19 cellular contexts compared by ENCODE assay signal in genomic region chr5:108617467-108618435, GRCh38.
DNase-seq lines count a peak whose midpoint lies in the region; ATAC-seq and TF ChIP-seq lines count a peak whose summit lies in the region.
"Had no signal": no experiment of that assay in that cellular context is flagged by ENCODE, and none has a peak within 500 bp of the region (broad histone marks: within the 10 kb centered on the region; RNA-seq: fewer than 3 reads in every experiment).

No MANE protein-coding gene starts in this region.

- H3K36me3 Mint-ChIP-seq in activated CD4-positive, alpha-beta T cell treated with anti-CD3 and anti-CD28 coated beads, Interleukin-2, amount 10 ng/mL, durations not matched to agents 24 days and 14 days (ENCODE audit: low read depth): no peaks in the 10 kb centered on the region
- no peaks in the 10 kb centered on the region for H3K36me3 Mint-ChIP-seq in activated CD4-positive, alpha-beta T cell treated with anti-CD3 and anti-CD28 coated beads, Interleukin-2, amount 10 ng/mL, durations not matched to agents 7 days and 5 days (ENCODE audit: low read depth)
- H3K36me3 Mint-ChIP-seq: CD14-positive monocyte had no signal

- peaks cover 2% of the 10 kb centered on the region for H3K27me3 Mint-ChIP-seq in activated CD4-positive, alpha-beta T cell treated with anti-CD3 and anti-CD28 coated beads, Interleukin-2, amount 10 ng/mL, durations not matched to agents 24 days and 14 days
- H3K27me3 Mint-ChIP-seq in activated CD4-positive, alpha-beta T cell treated with anti-CD3 and anti-CD28 coated beads, Interleukin-2, amount 10 ng/mL, durations not matched to agents 7 days and 5 days: no peaks in the 10 kb centered on the region

- CTCF ChIA-PET in activated CD4-positive, alpha-beta T cell treated with anti-CD3 and anti-CD28 coated beads, Interleukin-2, amount 10 ng/mL, durations not matched to agents 7 days and 5 days (lab: Charles Lee): no interaction called here

- H3K4me3 ChIP-seq in fibroblast of villous mesenchyme (ENCODE audit: low read depth, low read length) (no peak overlapping the region), retinal pigment epithelial cell (ENCODE audit: low read length) (no peak overlapping the region)
- H3K4me3 ChIP-seq: GM12878, GM23248, Peyer's patch, SJSA1 had no signal

- ATAC-seq in HG02973 (IDR thresholded peaks at IDR 0.05; ENCODE audit: unreplicated experiment): no peak
- ATAC-seq: GM12878 had no signal

- H3K4me1 Mint-ChIP-seq in activated CD4-positive, alpha-beta T cell treated with anti-CD3 and anti-CD28 coated beads, Interleukin-2, amount 10 ng/mL, durations not matched to agents 24 days and 14 days: no peaks in the 10 kb centered on the region
- no peaks in the 10 kb centered on the region for H3K4me1 Mint-ChIP-seq in activated CD4-positive, alpha-beta T cell treated with anti-CD3 and anti-CD28 coated beads, Interleukin-2, amount 10 ng/mL, durations not matched to agents 7 days and 5 days
- H3K4me1 Mint-ChIP-seq: CD14-positive monocyte had no signal

- POLR2A ChIA-PET in activated CD4-positive, alpha-beta T cell treated with anti-CD3 and anti-CD28 coated beads, Interleukin-2, amount 10 ng/mL, durations not matched to agents 7 days and 5 days (lab: Charles Lee): no interaction called here

- TF ChIP-seq CTCF in fibroblast of villous mesenchyme (IDR thresholded peaks at IDR 0.05; ENCODE audit: insufficient read depth, low read depth, low read length) (peak; percentile 8), retinal pigment epithelial cell (conservative IDR thresholded peaks at IDR 0.05; ENCODE audit: low read depth, low read length) (peak; percentile 22)

- H3K9me3 Mint-ChIP-seq in activated CD4-positive, alpha-beta T cell treated with anti-CD3 and anti-CD28 coated beads, Interleukin-2, amount 10 ng/mL, durations not matched to agents 24 days and 14 days: no peaks in the 10 kb centered on the region
- no peaks in the 10 kb centered on the region for H3K9me3 Mint-ChIP-seq in activated CD4-positive, alpha-beta T cell treated with anti-CD3 and anti-CD28 coated beads, Interleukin-2, amount 10 ng/mL, durations not matched to agents 7 days and 5 days

- H3K4me3 Mint-ChIP-seq in activated CD4-positive, alpha-beta T cell treated with anti-CD3 and anti-CD28 coated beads, Interleukin-2, amount 10 ng/mL, durations not matched to agents 24 days and 14 days: no peak overlapping the region
- no peak overlapping the region for H3K4me3 Mint-ChIP-seq in activated CD4-positive, alpha-beta T cell treated with anti-CD3 and anti-CD28 coated beads, Interleukin-2, amount 10 ng/mL, durations not matched to agents 7 days and 5 days
- H3K4me3 Mint-ChIP-seq: CD14-positive monocyte had no signal

- intact Hi-C loops in activated CD4-positive, alpha-beta T cell treated with anti-CD3 and anti-CD28 coated beads, Interleukin-2, amount 10 ng/mL, durations not matched to agents 24 days and 14 days (cut with micrococcal nuclease): no loop called here

- H3K27ac Mint-ChIP-seq in activated CD4-positive, alpha-beta T cell treated with anti-CD3 and anti-CD28 coated beads, Interleukin-2, amount 10 ng/mL, durations not matched to agents 24 days and 14 days: no peak overlapping the region
- H3K27ac Mint-ChIP-seq in activated CD4-positive, alpha-beta T cell treated with anti-CD3 and anti-CD28 coated beads, Interleukin-2, amount 10 ng/mL, durations not matched to agents 7 days and 5 days: no peak overlapping the region
- H3K27ac Mint-ChIP-seq: CD14-positive monocyte had no signal

- DNase-seq in activated CD4-positive, alpha-beta T cell treated with anti-CD3 and anti-CD28 coated beads, Interleukin-2, amount 10 ng/mL, durations not matched to agents 24 days and 14 days: peak; percentile 38
- no peak for DNase-seq in activated CD4-positive, alpha-beta T cell treated with anti-CD3 and anti-CD28 coated beads, Interleukin-2, amount 10 ng/mL, durations not matched to agents 7 days and 5 days
- peak; percentile 4 for DNase-seq in OCI-M1 (lab: John Stamatoyannopoulos, UW)
- no peak for DNase-seq in fibroblast of villous mesenchyme (ENCODE audit: low read depth)
- DNase-seq in retinal pigment epithelial cell (ENCODE audit: low read depth): peak; percentile 83
- DNase-seq in HK-2 (ENCODE audit: unreplicated experiment): no peak
- DNase-seq in retina: no peak
- DNase-seq: COR-L47, DMS153, GM23248, NCI-H1048, NCI-H1436, NCI-H1930, NCI-H526, Peyer's patch had no signal

Comparison
In these comparisons a context has a peak if more than half of its experiments do, and no peak if none do; other contexts are left out.
1. DNase-seq: peak in activated CD4-positive, alpha-beta T cell treated with anti-CD3 and anti-CD28 coated beads, Interleukin-2, amount 10 ng/mL, durations not matched to agents 24 days and 14 days (single experiment), OCI-M1 (single experiment) and retinal pigment epithelial cell (single experiment); none in activated CD4-positive, alpha-beta T cell treated with anti-CD3 and anti-CD28 coated beads, Interleukin-2, amount 10 ng/mL, durations not matched to agents 7 days and 5 days (single experiment), fibroblast of villous mesenchyme (single experiment), HK-2 (single experiment) and retina (single experiment).